In the genomic region with DNA sequence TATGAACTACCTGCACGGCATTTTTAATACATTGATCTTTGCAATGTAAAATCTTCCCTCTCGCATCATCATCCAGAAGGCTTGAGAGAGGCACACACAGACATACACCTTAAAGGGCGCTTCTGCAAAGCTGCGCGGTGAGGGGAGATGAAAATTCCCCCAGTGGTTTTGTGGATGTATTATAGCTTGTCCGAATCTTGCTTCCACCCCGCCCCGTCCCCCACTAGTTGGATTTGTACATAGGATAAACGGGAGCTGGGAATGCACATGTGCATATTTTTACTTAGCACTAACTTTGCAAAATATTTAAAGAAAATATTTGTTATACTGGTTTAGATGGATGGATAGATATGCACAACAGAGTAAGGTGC, we compare ENCODE assay signal across 1 cellular context.
TF ChIP-seq lines count a peak whose summit lies in the region.

No MANE protein-coding gene starts in this region.

TF ChIP-seq in SK-N-SH, 30 proteins besides CTCF, POLR2A, EP300 and RAD21 (continued from another document):
- TF ChIP-seq, protein P1, sequence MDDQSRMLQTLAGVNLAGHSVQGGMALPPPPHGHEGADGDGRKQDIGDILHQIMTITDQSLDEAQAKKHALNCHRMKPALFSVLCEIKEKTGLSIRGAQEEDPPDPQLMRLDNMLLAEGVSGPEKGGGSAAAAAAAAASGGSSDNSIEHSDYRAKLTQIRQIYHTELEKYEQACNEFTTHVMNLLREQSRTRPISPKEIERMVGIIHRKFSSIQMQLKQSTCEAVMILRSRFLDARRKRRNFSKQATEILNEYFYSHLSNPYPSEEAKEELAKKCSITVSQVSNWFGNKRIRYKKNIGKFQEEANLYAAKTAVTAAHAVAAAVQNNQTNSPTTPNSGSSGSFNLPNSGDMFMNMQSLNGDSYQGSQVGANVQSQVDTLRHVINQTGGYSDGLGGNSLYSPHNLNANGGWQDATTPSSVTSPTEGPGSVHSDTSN (IDR thresholded peaks at IDR 0.05), result no peak
- TF ChIP-seq POLR2AphosphoS5 (IDR thresholded peaks at IDR 0.05; ENCODE audit: low read depth, low read length) (no peak), SMC3 (IDR thresholded peaks at IDR 0.05; ENCODE audit: low read depth, low read length) (no peak), EZH2phosphoT487 (IDR thresholded peaks at IDR 0.05; ENCODE audit: borderline replicate concordance, low read depth) (no peak), FOXJ3 (CRISPR knock-in tag; IDR thresholded peaks at IDR 0.05) (no peak), MXI1 (IDR thresholded peaks at IDR 0.05; ENCODE audit: low read depth, low read length) (no peak), CHD2 (IDR thresholded peaks at IDR 0.05; ENCODE audit: low read length, partially characterized antibody) (no peak), MEF2A (IDR thresholded peaks at IDR 0.05; ENCODE audit: borderline replicate concordance, low read depth) (no peak), RXRA (IDR thresholded peaks at IDR 0.05; ENCODE audit: borderline replicate concordance, low read depth) (no peak), GATA2 (CRISPR knock-in tag; IDR thresholded peaks at IDR 0.05) (no peak), JUND (IDR thresholded peaks at IDR 0.05) (no peak)
- TF ChIP-seq, protein P2, sequence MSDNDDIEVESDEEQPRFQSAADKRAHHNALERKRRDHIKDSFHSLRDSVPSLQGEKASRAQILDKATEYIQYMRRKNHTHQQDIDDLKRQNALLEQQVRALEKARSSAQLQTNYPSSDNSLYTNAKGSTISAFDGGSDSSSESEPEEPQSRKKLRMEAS (IDR thresholded peaks at IDR 0.05; ENCODE audit: low read depth), result no peak
- TF ChIP-seq, protein P3, sequence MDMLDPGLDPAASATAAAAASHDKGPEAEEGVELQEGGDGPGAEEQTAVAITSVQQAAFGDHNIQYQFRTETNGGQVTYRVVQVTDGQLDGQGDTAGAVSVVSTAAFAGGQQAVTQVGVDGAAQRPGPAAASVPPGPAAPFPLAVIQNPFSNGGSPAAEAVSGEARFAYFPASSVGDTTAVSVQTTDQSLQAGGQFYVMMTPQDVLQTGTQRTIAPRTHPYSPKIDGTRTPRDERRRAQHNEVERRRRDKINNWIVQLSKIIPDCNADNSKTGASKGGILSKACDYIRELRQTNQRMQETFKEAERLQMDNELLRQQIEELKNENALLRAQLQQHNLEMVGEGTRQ (IDR thresholded peaks at IDR 0.05; ENCODE audit: borderline replicate concordance, low read depth, low read length), result no peak
- TF ChIP-seq, protein P4, sequence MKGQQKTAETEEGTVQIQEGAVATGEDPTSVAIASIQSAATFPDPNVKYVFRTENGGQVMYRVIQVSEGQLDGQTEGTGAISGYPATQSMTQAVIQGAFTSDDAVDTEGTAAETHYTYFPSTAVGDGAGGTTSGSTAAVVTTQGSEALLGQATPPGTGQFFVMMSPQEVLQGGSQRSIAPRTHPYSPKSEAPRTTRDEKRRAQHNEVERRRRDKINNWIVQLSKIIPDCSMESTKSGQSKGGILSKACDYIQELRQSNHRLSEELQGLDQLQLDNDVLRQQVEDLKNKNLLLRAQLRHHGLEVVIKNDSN (IDR thresholded peaks at IDR 0.05; ENCODE audit: borderline replicate concordance, low read depth), result no peak
TF ChIP-seq in SK-N-SH: peak in this region for 0.
